Comparison of ENCODE assay signal across 8 cellular contexts in genomic region chr2:28821295-28821958, GRCh38. TPM values are rescaled to one million over a fixed set of nuclear protein-coding genes. Genes with fewer than 3 reads are reported as not detected.
DNase-seq lines count a peak whose midpoint lies in the region; ATAC-seq and TF ChIP-seq lines count a peak whose summit lies in the region.

No MANE protein-coding gene starts in this region.

- no peaks in the 10 kb centered on the region for H3K4me1 ChIP-seq in adipocyte (ENCODE audit: control insufficient read depth, insufficient read depth, low read length)

- H3K9me3 ChIP-seq in adipocyte (ENCODE audit: control insufficient read depth, low read length), result no peaks in the 10 kb centered on the region

- ATAC-seq in SK-N-SH treated with all-trans-retinoic acid at 6 μM for 48 hours, result peak; percentile 95
- ATAC-seq in HG02884 (IDR thresholded peaks at IDR 0.05; ENCODE audit: unreplicated experiment), result no peak

- no peak overlapping the region for H3K9ac ChIP-seq in adipocyte (ENCODE audit: low read length)

- no peaks in the 10 kb centered on the region for H3K27me3 ChIP-seq in adipocyte (replicated peaks; ENCODE audit: control insufficient read depth, insufficient read depth, low read length)

- H3K36me3 ChIP-seq in adipocyte (ENCODE audit: control insufficient read depth, insufficient read depth, low read length, severe bottlenecking), result no peaks in the 10 kb centered on the region

- H3K4me3 ChIP-seq in adipocyte (ENCODE audit: low read length), result no peak overlapping the region

- DNase-seq in DMS153 (lab: John Stamatoyannopoulos, UW), result peak; percentile 24
- DNase-seq in DMS153 treated with DMSO at 0.1 percent for 48 hours (lab: John Stamatoyannopoulos, UW; ENCODE audit: unreplicated experiment), result no peak
- DNase-seq in LHCN-M2 (ENCODE audit: low read depth), result peak; percentile 49
- peak; percentile 77 for DNase-seq in adipocyte (ENCODE audit: low read depth)
- peak; percentile 24 for DNase-seq in hepatic stellate cell (ENCODE audit: low spot score)
- peak; percentile 27 for DNase-seq in stimulated activated CD4-positive, alpha-beta T cell treated with anti-CD3 and anti-CD28 coated beads, Interleukin-12 subunit alpha, Interleukin-12 subunit beta, amount 100 ng/mL, for 4 hours

TF ChIP-seq in SK-N-SH treated with all-trans-retinoic acid at 6 μM for 48 hours, 23 proteins besides CTCF, POLR2A, EP300 and RAD21:
- TF ChIP-seq ZNF565 (CRISPR knock-in tag; conservative IDR thresholded peaks at IDR 0.05; ENCODE audit: low read depth) (no peak), PATZ1 (CRISPR knock-in tag; IDR thresholded peaks at IDR 0.05; ENCODE audit: borderline replicate concordance) (no peak), ZNF8 (CRISPR knock-in tag; IDR thresholded peaks at IDR 0.05) (no peak), ZNF70 (CRISPR knock-in tag; IDR thresholded peaks at IDR 0.05) (no peak), RARB (CRISPR knock-in tag; IDR thresholded peaks at IDR 0.05) (no peak), ARNTL (CRISPR knock-in tag; IDR thresholded peaks at IDR 0.05; ENCODE audit: borderline replicate concordance, low read depth) (no peak), CREB5 (CRISPR knock-in tag; IDR thresholded peaks at IDR 0.05; ENCODE audit: low read depth) (no peak), ZC3H10 (CRISPR knock-in tag; IDR thresholded peaks at IDR 0.05) (no peak), TOX (CRISPR knock-in tag; IDR thresholded peaks at IDR 0.05; ENCODE audit: borderline replicate concordance) (no peak), ZFP3 (CRISPR knock-in tag; IDR thresholded peaks at IDR 0.05) (no peak), SNAI2 (CRISPR knock-in tag; IDR thresholded peaks at IDR 0.05) (0 out of 2 replicates have a peak, but pooled peaks have one; percentile 17), CSDC2 (CRISPR knock-in tag; IDR thresholded peaks at IDR 0.05) (0 out of 2 replicates have a peak, but pooled peaks have one; percentile 44), ISL1 (CRISPR knock-in tag; IDR thresholded peaks at IDR 0.05) (no peak), TSHZ2 (CRISPR knock-in tag; IDR thresholded peaks at IDR 0.05) (no peak), GLIS3 (CRISPR knock-in tag; IDR thresholded peaks at IDR 0.05) (no peak), PPARA (CRISPR knock-in tag; IDR thresholded peaks at IDR 0.05; ENCODE audit: borderline replicate concordance) (no peak)
TF ChIP-seq in SK-N-SH treated with all-trans-retinoic acid at 6 μM for 48 hours: peak in this region for 2.

RNA-seq across cellular contexts. Expression of gene SPDYA, which starts 10.8 kb away (rescaled TPM):
- total RNA-seq in LHCN-M2 (2014; rRNA removed), result 0.63 and 1.1 TPM in 2 replicates
- 0.29 TPM for polyA plus RNA-seq in LHCN-M2 (2012)

RNA-seq across cellular contexts. Expression of gene TRMT61B, which starts 48.7 kb away (rescaled TPM):
- total RNA-seq in LHCN-M2 (2014; rRNA removed), result 9.6 and 11.9 TPM in 2 replicates
- 4.9 TPM for polyA plus RNA-seq in LHCN-M2 (2012)
